Comparison of ENCODE assay signal across 21 cellular contexts in genomic region chr12:49230176-49230575, GRCh38. TPM values are rescaled to one million over a fixed set of nuclear protein-coding genes. Genes with fewer than 3 reads are reported as not detected.
DNase-seq lines count a peak whose midpoint lies in the region; ATAC-seq and TF ChIP-seq lines count a peak whose summit lies in the region.
"Had no signal": no experiment of that assay in that cellular context is flagged by ENCODE, and none has a peak within 500 bp of the region (broad histone marks: within the 10 kb centered on the region; RNA-seq: fewer than 3 reads in every experiment).

No MANE protein-coding gene starts in this region.

- H3K9me3 ChIP-seq in lower lobe of right lung (no peaks in the 10 kb centered on the region), right lobe of liver (no peaks in the 10 kb centered on the region)
- H3K9me3 ChIP-seq: ascending aorta, thoracic aorta had no signal

- intact Hi-C loops in lower lobe of right lung (cut with DNase I) (no loop called here), right lobe of liver (cut with DNase I) (no loop called here)

- ATAC-seq in lower lobe of right lung: no peak
- no peak for ATAC-seq in right lobe of liver
- ATAC-seq: activated naive CD4-positive, alpha-beta T cell treated with anti-CD3 and anti-CD28 coated beads, Interleukin-2, amount 50 U/mL, for 72 hours; foreskin keratinocyte; left ventricle myocardium superior; right cardiac atrium; stimulated activated memory B cell treated with anti-CD40 and anti-IgM and Interleukin-4, amounts not matched to agents 10 μg/mL and 1 μg/mL and 100 μg/mL, for 72 hours had no signal

- WGBS in right lobe of liver (ENCODE audit: insufficient coverage, low coverage, low lambda C conversion rate, missing lambda C conversion rate): 69% methylated on average over 3 of the region's 3 CpGs

- DNase-seq in DMS153 (lab: John Stamatoyannopoulos, UW) (peak; percentile 87), NCI-H146 (lab: John Stamatoyannopoulos, UW) (peak; percentile 56), NCI-H510A (lab: John Stamatoyannopoulos, UW) (peak; percentile 19), lower lobe of right lung (no peak), right lobe of liver (no peak), DMS 273 treated with DMSO at 0.1 percent for 48 hours (lab: John Stamatoyannopoulos, UW) (no peak), nucleus accumbens (lab: John Stamatoyannopoulos, UW) (no peak), HuH-7.5 (ENCODE audit: low spot score) (no peak)
- DNase-seq: activated CD4-positive, CD25-positive, alpha-beta regulatory T cell; cerebellar nuclear complex; effector CD4-positive, alpha-beta T cell; foreskin keratinocyte; left ventricle myocardium superior; NCI-H524 treated with DMSO at 0.1 percent for 48 hours; right cardiac atrium had no signal

- H3K27ac ChIP-seq in lower lobe of right lung (peak overlapping the region; percentile 15), right lobe of liver (no peak overlapping the region)
- H3K27ac ChIP-seq: ascending aorta, C4-2B, foreskin keratinocyte, hepatocyte, thoracic aorta had no signal

- H3K4me3 ChIP-seq in lower lobe of right lung (no peak overlapping the region), right lobe of liver (no peak overlapping the region)
- H3K4me3 ChIP-seq: ascending aorta, hepatocyte, thoracic aorta had no signal

- TF ChIP-seq CTCF in lower lobe of right lung (IDR thresholded peaks at IDR 0.05) (no peak), right lobe of liver (IDR thresholded peaks at IDR 0.05) (no peak)

- H3K36me3 ChIP-seq in lower lobe of right lung: no peaks in the 10 kb centered on the region
- no peaks in the 10 kb centered on the region for H3K36me3 ChIP-seq in right lobe of liver
- H3K36me3 ChIP-seq: ascending aorta, thoracic aorta had no signal

- peaks cover 41% of the 10 kb centered on the region for H3K4me1 ChIP-seq in lower lobe of right lung
- no peaks in the 10 kb centered on the region for H3K4me1 ChIP-seq in right lobe of liver
- H3K4me1 ChIP-seq: foreskin keratinocyte had no signal

- no peak for TF ChIP-seq POLR2A in right lobe of liver (IDR thresholded peaks at IDR 0.05)

- H3K27me3 ChIP-seq in lower lobe of right lung (ENCODE audit: low read depth): no peaks in the 10 kb centered on the region
- H3K27me3 ChIP-seq in right lobe of liver: no peaks in the 10 kb centered on the region
- H3K27me3 ChIP-seq: ascending aorta, hepatocyte had no signal

RNA-seq across cellular contexts. Expression of gene TUBA1C, which starts 34.7 kb away (rescaled TPM):
- 96.0 TPM for total RNA-seq in lower lobe of right lung
- 100 to 1,000 TPM in 2 of 6 experiments, 10 to 100 TPM in 4; 40.6 to 224 (median 68.7) TPM for total RNA-seq in right lobe of liver

RNA-seq across cellular contexts. Expression of gene TUBA1A, which starts 41.3 kb away (rescaled TPM):
- total RNA-seq in lower lobe of right lung: 120 TPM
- total RNA-seq in right lobe of liver: 10 to 100 TPM in 2 of 6 experiments, 1 to 10 TPM in 4; 3.8 to 18.9 (median 5.8) TPM

Comparison
In these comparisons a context has a peak if more than half of its experiments do, and no peak if none do; other contexts are left out.
1. DNase-seq: peak in DMS153 (single experiment), NCI-H146 (single experiment) and NCI-H510A (single experiment); none in lower lobe of right lung (single experiment), right lobe of liver (0 of 3), DMS 273 treated with DMSO at 0.1 percent for 48 hours (single experiment), nucleus accumbens (0 of 56) and HuH-7.5 (single experiment).